ENCODE assay signal across 11 cellular contexts in the genomic region with DNA sequence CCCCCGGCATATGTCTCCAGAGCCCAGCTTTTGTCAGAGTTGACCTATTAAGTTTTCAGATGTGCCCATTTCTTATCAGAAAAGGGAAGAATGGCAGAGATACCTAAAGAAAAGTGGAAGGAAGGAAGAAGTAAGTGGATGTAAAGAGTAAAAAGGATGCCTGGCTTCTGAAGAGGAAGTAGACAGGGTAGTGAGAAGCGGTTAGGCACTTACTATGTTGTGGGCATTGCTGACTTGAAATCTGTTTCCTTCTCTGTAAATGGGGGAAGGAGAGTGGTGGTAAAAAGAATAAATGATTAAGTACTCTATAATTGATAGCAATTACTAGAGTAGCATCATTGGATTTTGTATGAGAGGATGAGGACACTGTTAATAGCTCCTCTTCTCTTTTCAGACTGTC. TPM values are rescaled to one million over a fixed set of nuclear protein-coding genes. Genes with fewer than 3 reads are reported as not detected.
A peak's percentile ranks its signal among the peaks of the same experiment; 100 is the strongest.
DNase-seq lines count a peak whose midpoint lies in the region; ATAC-seq and TF ChIP-seq lines count a peak whose summit lies in the region.
"Had no signal": no experiment of that assay in that cellular context is flagged by ENCODE, and none has a peak within 500 bp of the region (broad histone marks: within the 10 kb centered on the region; RNA-seq: fewer than 3 reads in every experiment).

No MANE protein-coding gene starts in this region.

- H3K4me1 ChIP-seq in spleen (peaks cover 32 to 92% (median 69%) of the 10 kb centered on the region in 6 donors), endodermal cell (ENCODE audit: control insufficient read depth, insufficient read depth, low read length) (no peaks in the 10 kb centered on the region)

- no peaks in the 10 kb centered on the region for H3K27me3 Mint-ChIP-seq in activated naive CD4-positive, alpha-beta T cell treated with anti-CD3 and anti-CD28 coated beads, Interleukin-2, amount 10 ng/mL, durations not matched to agents 7 days and 5 days
- no peaks in the 10 kb centered on the region for H3K27me3 Mint-ChIP-seq in activated T-helper 2 cell treated with anti-CD3 and anti-CD28 coated beads, Interferon-gamma antibody, Interleukin-2, Interleukin-4, amounts not matched to agents 10 μg/mL and 5 μg/mL and 100 μg/mL, durations not matched to agents 14 hours and 24 hours and 36 hours (ENCODE audit: low read depth)
- no peaks in the 10 kb centered on the region for H3K27me3 Mint-ChIP-seq in endodermal cell (ENCODE audit: insufficient read depth)

- ATAC-seq in GM18873 (IDR thresholded peaks at IDR 0.05; ENCODE audit: low FRiP score, unreplicated experiment) = no peak
- ATAC-seq: right cardiac atrium had no signal

- WGBS in spleen, 5 donors = 24 to 38% (median 32%) methylated on average over 2 of the region's 2 CpGs
- WGBS in endodermal cell (ENCODE audit: insufficient coverage in 1 of 2, insufficient read length in 1 of 2), 2 experiments = 91 to 95% methylated on average over 2 of the region's 2 CpGs

- intact Hi-C loops in activated T-helper 2 cell treated with anti-CD3 and anti-CD28 coated beads, Interferon-gamma antibody, Interleukin-2, Interleukin-4, amounts not matched to agents 10 μg/mL and 5 μg/mL and 100 μg/mL, durations not matched to agents 14 hours and 24 hours and 36 hours (cut with micrococcal nuclease) = no loop called here
- intact Hi-C loops in spleen (cut with DNase I; ENCODE audit: low total_unique reads) = no loop called here

- peak overlapping the region; percentile 1 for H3K4me3 Mint-ChIP-seq in activated naive CD4-positive, alpha-beta T cell treated with anti-CD3 and anti-CD28 coated beads, Interleukin-2, amount 10 ng/mL, durations not matched to agents 7 days and 5 days
- no peak overlapping the region for H3K4me3 Mint-ChIP-seq in activated T-helper 2 cell treated with anti-CD3 and anti-CD28 coated beads, Interferon-gamma antibody, Interleukin-2, Interleukin-4, amounts not matched to agents 10 μg/mL and 5 μg/mL and 100 μg/mL, durations not matched to agents 14 hours and 24 hours and 36 hours (ENCODE audit: low read depth)
- H3K4me3 Mint-ChIP-seq in endodermal cell = no peak overlapping the region

- H3K27me3 ChIP-seq in spleen (replicated peaks in 1 of 7) (no peaks in the 10 kb centered on the region), endodermal cell (ENCODE audit: control insufficient read depth, insufficient read depth, low read length, poor library complexity, severe bottlenecking) (no peaks in the 10 kb centered on the region)
- H3K27me3 ChIP-seq: tibial nerve had no signal

- H3K4me1 Mint-ChIP-seq in activated naive CD4-positive, alpha-beta T cell treated with anti-CD3 and anti-CD28 coated beads, Interleukin-2, amount 10 ng/mL, durations not matched to agents 7 days and 5 days = peaks cover 69% of the 10 kb centered on the region
- peaks cover 55% of the 10 kb centered on the region for H3K4me1 Mint-ChIP-seq in activated T-helper 2 cell treated with anti-CD3 and anti-CD28 coated beads, Interferon-gamma antibody, Interleukin-2, Interleukin-4, amounts not matched to agents 10 μg/mL and 5 μg/mL and 100 μg/mL, durations not matched to agents 14 hours and 24 hours and 36 hours (ENCODE audit: low read depth)
- peaks cover 13% of the 10 kb centered on the region for H3K4me1 Mint-ChIP-seq in endodermal cell

- H3K4me3 ChIP-seq in NB4 (ENCODE audit: low read depth, low read length) (no peak overlapping the region), spleen (no peak overlapping the region), endodermal cell (ENCODE audit: low read length) (no peak overlapping the region)
- H3K4me3 ChIP-seq: GM23248, tibial nerve had no signal

- no peak for DNase-seq in activated naive CD4-positive, alpha-beta T cell treated with anti-CD3 and anti-CD28 coated beads, Interleukin-2, amount 10 ng/mL, durations not matched to agents 7 days and 5 days
- no peak for DNase-seq in activated naive CD4-positive, alpha-beta T cell (lab: John Stamatoyannopoulos, UW)
- DNase-seq in NB4 (ENCODE audit: low read depth) (peak; percentile 40), ureter (ENCODE audit: low spot score) (no peak), spleen (no peak), endodermal cell (no peak)
- DNase-seq in activated T-helper 2 cell treated with anti-CD3 and anti-CD28 coated beads, Interferon-gamma antibody, Interleukin-2, Interleukin-4, amounts not matched to agents 10 μg/mL and 5 μg/mL and 100 μg/mL, durations not matched to agents 14 hours and 24 hours and 36 hours (ENCODE audit: low spot score) = no peak
- DNase-seq: GM23248, right cardiac atrium had no signal

- H3K9me3 ChIP-seq in spleen (no peaks in the 10 kb centered on the region), endodermal cell (ENCODE audit: control insufficient read depth, low read length) (no peaks in the 10 kb centered on the region)
- H3K9me3 ChIP-seq: tibial nerve had no signal

- H3K27ac Mint-ChIP-seq in activated naive CD4-positive, alpha-beta T cell treated with anti-CD3 and anti-CD28 coated beads, Interleukin-2, amount 10 ng/mL, durations not matched to agents 7 days and 5 days = peak overlapping the region; percentile 84
- H3K27ac Mint-ChIP-seq in activated T-helper 2 cell treated with anti-CD3 and anti-CD28 coated beads, Interferon-gamma antibody, Interleukin-2, Interleukin-4, amounts not matched to agents 10 μg/mL and 5 μg/mL and 100 μg/mL, durations not matched to agents 14 hours and 24 hours and 36 hours = peak overlapping the region; percentile 56
- H3K27ac Mint-ChIP-seq in endodermal cell = no peak overlapping the region

- TF ChIP-seq POLR2A in NB4 (IDR thresholded peaks at IDR 0.05; ENCODE audit: extremely low read depth, insufficient read length) (no peak), spleen (IDR thresholded peaks at IDR 0.05) (no peak)

- TF ChIP-seq CTCF in NB4 (IDR thresholded peaks at IDR 0.05; ENCODE audit: low read depth, low read length) = no peak
- no peak for TF ChIP-seq CTCF in spleen (IDR thresholded peaks at IDR 0.05 in 8 of 11, conservative IDR thresholded peaks at IDR 0.05 in 3 of 11)
- TF ChIP-seq CTCF in endodermal cell (conservative IDR thresholded peaks at IDR 0.05) = no peak

- H3K9ac ChIP-seq in endodermal cell (ENCODE audit: extremely low read depth, low read length, poor library complexity, severe bottlenecking) = no peak overlapping the region
- H3K9ac ChIP-seq: GM23248 had no signal

- H3K36me3 Mint-ChIP-seq in activated naive CD4-positive, alpha-beta T cell treated with anti-CD3 and anti-CD28 coated beads, Interleukin-2, amount 10 ng/mL, durations not matched to agents 7 days and 5 days = peaks cover 52% of the 10 kb centered on the region
- peaks cover 64% of the 10 kb centered on the region for H3K36me3 Mint-ChIP-seq in activated T-helper 2 cell treated with anti-CD3 and anti-CD28 coated beads, Interferon-gamma antibody, Interleukin-2, Interleukin-4, amounts not matched to agents 10 μg/mL and 5 μg/mL and 100 μg/mL, durations not matched to agents 14 hours and 24 hours and 36 hours (ENCODE audit: low read depth)
- H3K36me3 Mint-ChIP-seq in endodermal cell (ENCODE audit: low read depth) = peaks cover 25% of the 10 kb centered on the region

- H3K9me3 Mint-ChIP-seq in activated naive CD4-positive, alpha-beta T cell treated with anti-CD3 and anti-CD28 coated beads, Interleukin-2, amount 10 ng/mL, durations not matched to agents 7 days and 5 days = no peaks in the 10 kb centered on the region
- no peaks in the 10 kb centered on the region for H3K9me3 Mint-ChIP-seq in activated T-helper 2 cell treated with anti-CD3 and anti-CD28 coated beads, Interferon-gamma antibody, Interleukin-2, Interleukin-4, amounts not matched to agents 10 μg/mL and 5 μg/mL and 100 μg/mL, durations not matched to agents 14 hours and 24 hours and 36 hours
- no peaks in the 10 kb centered on the region for H3K9me3 Mint-ChIP-seq in endodermal cell

- CTCF ChIA-PET in activated naive CD4-positive, alpha-beta T cell treated with anti-CD3 and anti-CD28 coated beads, Interleukin-2, amount 10 ng/mL, durations not matched to agents 7 days and 5 days (lab: Charles Lee) = interaction anchor here (0.6 to 1.6 kb wide), 3 partner anchors 13 to 69 kb away, joined by 3 to 5 read pairs (median 4); no protein-coding TSS in a partner anchor

- H3K27ac ChIP-seq in spleen (peak overlapping the region in 3 of 8 donors; percentile 10 to 21 (median 14)), endodermal cell (ENCODE audit: low read depth, low read length) (no peak overlapping the region)
- H3K27ac ChIP-seq: GM23248, tibial nerve had no signal

- H3K36me3 ChIP-seq in spleen (peaks cover 0 to 38% (median 18%) of the 10 kb centered on the region in 6 donors), endodermal cell (ENCODE audit: control insufficient read depth, insufficient read depth, low read length) (peaks cover 54% of the 10 kb centered on the region)

RNA-seq across cellular contexts. Expression of a gene that starts 9.9 kb away (rescaled TPM):
- 307 and 323 TPM in 2 replicates for total RNA-seq in activated T-helper 2 cell treated with anti-CD3 and anti-CD28 coated beads, Interferon-gamma antibody, Interleukin-2, Interleukin-4, amounts not matched to agents 10 μg/mL and 5 μg/mL and 100 μg/mL, durations not matched to agents 14 hours and 24 hours and 36 hours
- total RNA-seq in ureter (136 TPM), spleen (100 to 1,000 TPM in 3 of 7 donors, 10 to 100 TPM in 4; 39.1 to 120 (median 98.3) TPM), endodermal cell (100 to 1,000 TPM; 155 to 191 TPM)
- polyA plus RNA-seq in spleen = 100 to 1,000 TPM; 115 to 156 (median 152) TPM
- polyA plus RNA-seq in endodermal cell (2013, experiment 1 of 2) = 177 TPM
- polyA plus RNA-seq in endodermal cell (2013, experiment 2 of 2) = 173 TPM

RNA-seq across cellular contexts. Expression of a gene that starts 55.0 kb away (rescaled TPM):
- total RNA-seq in activated T-helper 2 cell treated with anti-CD3 and anti-CD28 coated beads, Interferon-gamma antibody, Interleukin-2, Interleukin-4, amounts not matched to agents 10 μg/mL and 5 μg/mL and 100 μg/mL, durations not matched to agents 14 hours and 24 hours and 36 hours = 0.41 and 0.78 TPM in 2 replicates
- not detected for total RNA-seq in ureter
- total RNA-seq in spleen = 10 to 100 TPM in 1 of 7 donors, 1 to 10 TPM in 5, under 1 TPM in 1; 0.76 to 26.6 (median 4.7) TPM
- polyA plus RNA-seq in spleen = under 1 TPM; 0.13 to 0.64 (median 0.32) TPM
- not detected for total RNA-seq in endodermal cell
- polyA plus RNA-seq in endodermal cell (2013, experiment 1 of 2) = not detected
- not detected for polyA plus RNA-seq in endodermal cell (2013, experiment 2 of 2)
- total RNA-seq: GM23248, right cardiac atrium, tibial nerve had no signal
- polyA plus RNA-seq: GM23248, right cardiac atrium had no signal
